20 cellular contexts compared by ENCODE assay signal in genomic region chr3:134094491-134094890, GRCh38.
A peak's percentile ranks its signal among the peaks of the same experiment; 100 is the strongest.
DNase-seq lines count a peak whose midpoint lies in the region; ATAC-seq, FAIRE-seq and TF ChIP-seq lines count a peak whose summit lies in the region.
"Had no signal": no experiment of that assay in that cellular context is flagged by ENCODE, and none has a peak within 500 bp of the region (broad histone marks: within the 10 kb centered on the region; RNA-seq: fewer than 3 reads in every experiment).

No MANE protein-coding gene starts in this region.

- no peak overlapping the region for H4K8ac ChIP-seq in mesenchymal stem cell (ENCODE audit: low read length)

- H3K4me1 Mint-ChIP-seq in HFFc6 (ENCODE audit: low read depth): peaks cover 42% of the 10 kb centered on the region
- H3K4me1 Mint-ChIP-seq in astrocyte (ENCODE audit: low read depth, unreplicated experiment): peaks cover 18% of the 10 kb centered on the region
- H3K4me1 Mint-ChIP-seq: B cell had no signal

- FAIRE-seq in astrocyte (lab: Jason Lieb, UNC): no peak
- FAIRE-seq: H1, K562 had no signal

- H4K91ac ChIP-seq in mesenchymal stem cell (ENCODE audit: low read length): no peak overlapping the region

- H4K20me1 ChIP-seq in astrocyte (ENCODE audit: insufficient read depth, low read length): no peaks in the 10 kb centered on the region

- no peak overlapping the region for H2BK5ac ChIP-seq in mesenchymal stem cell (ENCODE audit: low read depth, low read length, poor library complexity, severe bottlenecking)

- H3K27ac ChIP-seq in astrocyte (ENCODE audit: low read depth, low read length) (no peak overlapping the region), mesenchymal stem cell (ENCODE audit: low read length, poor library complexity, severe bottlenecking) (no peak overlapping the region)
- H3K27ac ChIP-seq: RWPE1 had no signal

- no peak overlapping the region for H2BK12ac ChIP-seq in mesenchymal stem cell (ENCODE audit: low read length in 2 of 2)

- H3K4me1 ChIP-seq in astrocyte (ENCODE audit: insufficient read depth, low read length) (no peaks in the 10 kb centered on the region), mesenchymal stem cell (ENCODE audit: control insufficient read depth, insufficient read depth, low read depth, low read length) (no peaks in the 10 kb centered on the region)

- H3K27ac Mint-ChIP-seq in HFFc6 (peak overlapping the region; percentile 76), astrocyte (ENCODE audit: unreplicated experiment) (no peak overlapping the region)
- H3K27ac Mint-ChIP-seq: B cell; CD4-positive, alpha-beta T cell had no signal

- H3K9ac ChIP-seq in astrocyte (ENCODE audit: low read length) (no peak overlapping the region), mesenchymal stem cell (ENCODE audit: low read length) (no peak overlapping the region)

- no CpG with 5 or more reads among the region's 3 CpGs for WGBS in mesenchymal stem cell

- no peaks in the 10 kb centered on the region for H3K36me3 ChIP-seq in BJ (ENCODE audit: control insufficient read depth, insufficient read depth, low read length)
- H3K36me3 ChIP-seq in astrocyte (ENCODE audit: insufficient read depth, low read length): no peaks in the 10 kb centered on the region
- H3K36me3 ChIP-seq in mesenchymal stem cell (ENCODE audit: control insufficient read depth in 1 of 2, insufficient read depth in 2 of 2, low read depth in 1 of 2, low read length in 2 of 2): no peaks in the 10 kb centered on the region

- H3K79me1 ChIP-seq in mesenchymal stem cell (replicated peaks; ENCODE audit: low read length, poor library complexity, severe bottlenecking): no peaks in the 10 kb centered on the region

- no peak overlapping the region for H2BK120ac ChIP-seq in mesenchymal stem cell (ENCODE audit: low read depth, low read length)

- peaks cover 11% of the 10 kb centered on the region; the same call in 1 of the 2 replicates for H3K36me3 Mint-ChIP-seq in HFFc6 (ENCODE audit: low read depth)
- H3K36me3 Mint-ChIP-seq in astrocyte (ENCODE audit: low read depth, unreplicated experiment): no peaks in the 10 kb centered on the region

- H3K4me3 Mint-ChIP-seq in HFFc6 (peak overlapping the region; percentile 24; the same call in 1 of the 2 replicates), astrocyte (ENCODE audit: unreplicated experiment) (no peak overlapping the region)
- H3K4me3 Mint-ChIP-seq: B cell; CD4-positive, alpha-beta T cell had no signal

- H3K79me2 ChIP-seq in astrocyte (ENCODE audit: insufficient read depth, low read length): no peaks in the 10 kb centered on the region

- H3K9me3 ChIP-seq in astrocyte (ENCODE audit: insufficient read depth, low read depth, low read length) (peaks cover 4% of the 10 kb centered on the region), mesenchymal stem cell (ENCODE audit: control insufficient read depth, low read length) (no peaks in the 10 kb centered on the region)

- H3K4ac ChIP-seq in mesenchymal stem cell (ENCODE audit: low read depth in 1 of 2, low read length in 2 of 2): no peak overlapping the region

- H2BK15ac ChIP-seq in mesenchymal stem cell (ENCODE audit: low read depth, poor library complexity, severe bottlenecking): no peak overlapping the region

- H3K27me3 Mint-ChIP-seq in HFFc6 (ENCODE audit: insufficient read depth) (peaks cover 2% of the 10 kb centered on the region; the same call in 1 of the 2 replicates), astrocyte (ENCODE audit: low read depth, unreplicated experiment) (peaks cover 6% of the 10 kb centered on the region)
- H3K27me3 Mint-ChIP-seq: CD4-positive, alpha-beta T cell had no signal

- H3K27me3 ChIP-seq in BJ (ENCODE audit: control insufficient read depth, insufficient read depth, low read length) (no peaks in the 10 kb centered on the region), astrocyte (ENCODE audit: insufficient read depth, low read length) (no peaks in the 10 kb centered on the region), mesenchymal stem cell (ENCODE audit: control insufficient read depth in 1 of 2, insufficient read depth in 1 of 2, low read length in 2 of 2) (no peaks in the 10 kb centered on the region)

- no peak for ATAC-seq in HG03095 (IDR thresholded peaks at IDR 0.05; ENCODE audit: unreplicated experiment)
- ATAC-seq in HG03280 (IDR thresholded peaks at IDR 0.05; ENCODE audit: unreplicated experiment): no peak
- ATAC-seq: K562 had no signal

- CTCF ChIA-PET in BJ (lab: Yijun Ruan, JAX): no interaction called here

- H3K4me3 ChIP-seq in BJ (ENCODE audit: low read depth, low read length) (no peak overlapping the region), astrocyte (ENCODE audit: insufficient read depth, low read depth, low read length) (no peak overlapping the region), mesenchymal stem cell (ENCODE audit: insufficient read depth in 1 of 2, low read depth in 1 of 2, low read length in 2 of 2) (no peak overlapping the region)
- H3K4me3 ChIP-seq: K562 had no signal

- TF ChIP-seq CTCF in BJ (IDR thresholded peaks at IDR 0.05; ENCODE audit: insufficient read depth, low read depth, low read length) (no peak), HFFc6 (IDR thresholded peaks at IDR 0.05) (no peak), astrocyte (IDR thresholded peaks at IDR 0.05; ENCODE audit: insufficient read depth, low read depth, low read length) (no peak)

- POLR2A ChIA-PET in BJ (lab: Charles Lee): no interaction called here

- H2AFZ ChIP-seq in astrocyte (ENCODE audit: low read depth, low read length) (no peak overlapping the region), mesenchymal stem cell (ENCODE audit: low read depth, low read length) (no peak overlapping the region)

- H2AK5ac ChIP-seq in mesenchymal stem cell (ENCODE audit: low read length, severe bottlenecking): no peak overlapping the region

- no peak overlapping the region for H3K18ac ChIP-seq in mesenchymal stem cell (ENCODE audit: low read depth in 1 of 2, low read length in 2 of 2)

- no peak overlapping the region for H3K23ac ChIP-seq in mesenchymal stem cell (ENCODE audit: low read length in 2 of 2)

- DNase-seq in BJ (ENCODE audit: low read depth) (peak; percentile 64), HFFc6 (peak; percentile 91), astrocyte (ENCODE audit: low read depth) (peak; percentile 69), mesenchymal stem cell (peak; percentile 81), NOMO-1 (lab: John Stamatoyannopoulos, UW; ENCODE audit: unreplicated experiment in 2 of 2) (no peak), 8988T (no peak)
- DNase-seq: CD4-positive, alpha-beta T cell; GF-D8; MV-4-11; NCI-H1417; NCI-H1930; NCI-H446; NCI-H748 treated with DMSO at 0.1 percent for 48 hours; SW 1271 had no signal

- H3K14ac ChIP-seq in mesenchymal stem cell (ENCODE audit: low read length in 2 of 2): no peak overlapping the region

- H3K9me3 Mint-ChIP-seq in HFFc6: peaks cover 16% of the 10 kb centered on the region; the same call in 1 of the 2 replicates
- H3K9me3 Mint-ChIP-seq in astrocyte (ENCODE audit: unreplicated experiment): peaks cover 27% of the 10 kb centered on the region

- no peak overlapping the region for H3K4me2 ChIP-seq in astrocyte (ENCODE audit: low read length)
- no peak overlapping the region for H3K4me2 ChIP-seq in mesenchymal stem cell (ENCODE audit: low read length, poor library complexity, severe bottlenecking)

Comparison
In these comparisons a context has a peak if more than half of its experiments do, and no peak if none do; other contexts are left out.
1. DNase-seq: peak in BJ (single experiment), HFFc6 (single experiment), astrocyte (single experiment) and mesenchymal stem cell (single experiment); none in NOMO-1 (0 of 2) and 8988T (single experiment).